ENCODE assay signal across 8 cellular contexts in genomic region chrX:135003876-135004623, GRCh38. TPM values are rescaled to one million over a fixed set of nuclear protein-coding genes. Genes with fewer than 3 reads are reported as not detected.
DNase-seq lines count a peak whose midpoint lies in the region; TF ChIP-seq lines count a peak whose summit lies in the region.

No MANE protein-coding gene starts in this region.

- no peaks in the 10 kb centered on the region for H3K36me3 Mint-ChIP-seq in neural crest cell (ENCODE audit: low read depth)
- H3K36me3 Mint-ChIP-seq in stimulated activated naive CD8-positive, alpha-beta T cell treated with anti-CD3 and anti-CD28 coated beads, Interleukin-15, Interleukin-2, amounts not matched to agents 100 ng/mL and 50 ng/mL, for 24 hours (ENCODE audit: low read depth) = no peaks in the 10 kb centered on the region

- peak; percentile 91 for DNase-seq in Daoy (ENCODE audit: low read depth)
- DNase-seq in H7 = peak; percentile 96
- DNase-seq in MG63 = peak; percentile 82
- peak; percentile 67 to 77 for DNase-seq in SHP77 (lab: John Stamatoyannopoulos, UW)
- DNase-seq in activated gamma-delta T cell treated with Interleukin-2 at 50 U/mL for 16 hours = peak; percentile 84
- peak; percentile 91 for DNase-seq in fibroblast of villous mesenchyme (ENCODE audit: low read depth)
- DNase-seq in neural crest cell (ENCODE audit: low read depth, low spot score) = peak; percentile 88

- H3K4me1 Mint-ChIP-seq in neural crest cell = peaks cover 18% of the 10 kb centered on the region
- H3K4me1 Mint-ChIP-seq in stimulated activated naive CD8-positive, alpha-beta T cell treated with anti-CD3 and anti-CD28 coated beads, Interleukin-15, Interleukin-2, amounts not matched to agents 100 ng/mL and 50 ng/mL, for 24 hours (ENCODE audit: low read depth) = peaks cover 17% of the 10 kb centered on the region

- peak overlapping the region; percentile 28 for H3K27ac Mint-ChIP-seq in neural crest cell (ENCODE audit: unreplicated experiment)
- H3K27ac Mint-ChIP-seq in stimulated activated naive CD8-positive, alpha-beta T cell treated with anti-CD3 and anti-CD28 coated beads, Interleukin-15, Interleukin-2, amounts not matched to agents 100 ng/mL and 50 ng/mL, for 24 hours = peak overlapping the region; percentile 55

- no peaks in the 10 kb centered on the region for H3K27me3 Mint-ChIP-seq in neural crest cell (ENCODE audit: low read depth)
- no peaks in the 10 kb centered on the region for H3K27me3 Mint-ChIP-seq in stimulated activated naive CD8-positive, alpha-beta T cell treated with anti-CD3 and anti-CD28 coated beads, Interleukin-15, Interleukin-2, amounts not matched to agents 100 ng/mL and 50 ng/mL, for 24 hours

- peaks cover 3% of the 10 kb centered on the region for H3K9me3 Mint-ChIP-seq in neural crest cell
- H3K9me3 Mint-ChIP-seq in stimulated activated naive CD8-positive, alpha-beta T cell treated with anti-CD3 and anti-CD28 coated beads, Interleukin-15, Interleukin-2, amounts not matched to agents 100 ng/mL and 50 ng/mL, for 24 hours = no peaks in the 10 kb centered on the region

- peak overlapping the region; percentile 88 for H3K4me3 Mint-ChIP-seq in neural crest cell
- H3K4me3 Mint-ChIP-seq in stimulated activated naive CD8-positive, alpha-beta T cell treated with anti-CD3 and anti-CD28 coated beads, Interleukin-15, Interleukin-2, amounts not matched to agents 100 ng/mL and 50 ng/mL, for 24 hours = peak overlapping the region; percentile 82

- H3K27me3 ChIP-seq in H7 (ENCODE audit: control insufficient read depth, insufficient read depth, low read length) = no peaks in the 10 kb centered on the region
- no peaks in the 10 kb centered on the region for H3K27me3 ChIP-seq in MG63

- H3K9me3 ChIP-seq in MG63 = no peaks in the 10 kb centered on the region

- peak overlapping the region; percentile 54 for H3K4me3 ChIP-seq in H7 (ENCODE audit: insufficient read depth, low read depth, low read length)
- peak overlapping the region; percentile 53 for H3K4me3 ChIP-seq in MG63
- H3K4me3 ChIP-seq in fibroblast of villous mesenchyme (ENCODE audit: low read depth, low read length) = peak overlapping the region; percentile 60

- TF ChIP-seq CTCF in fibroblast of villous mesenchyme (IDR thresholded peaks at IDR 0.05; ENCODE audit: insufficient read depth, low read depth, low read length) (no peak), neural crest cell (conservative IDR thresholded peaks at IDR 0.05) (no peak)

- H3K36me3 ChIP-seq in H7 (replicated peaks; ENCODE audit: control insufficient read depth, insufficient read depth, low read length) (no peaks in the 10 kb centered on the region), MG63 (no peaks in the 10 kb centered on the region)

RNA-seq across cellular contexts. Expression of gene SMIM10, which starts 13.3 kb away (rescaled TPM):
- 2.7 and 3.1 TPM in 2 replicates for total RNA-seq in Daoy (2014; rRNA removed; shearing (Covaris generic))
- total RNA-seq in H7 (2014; rRNA removed; shearing (Covaris generic)) = 2.3 and 3.0 TPM in 2 replicates
- 12.0 and 44.9 TPM in 2 replicates for total RNA-seq in MG63 (2014; rRNA removed; shearing (Covaris generic); ENCODE audit: low replicate concordance)
- 4.3 and 6.8 TPM in 2 replicates for total RNA-seq in fibroblast of villous mesenchyme
- 2.6 and 2.7 TPM in 2 replicates for total RNA-seq in neural crest cell

RNA-seq across cellular contexts. Expression of gene RTL8B, which starts 18.3 kb away (rescaled TPM):
- 2.6 and 3.6 TPM in 2 replicates for total RNA-seq in Daoy (2014; rRNA removed; shearing (Covaris generic))
- total RNA-seq in H7 (2014; rRNA removed; shearing (Covaris generic)) = 6.8 and 10.1 TPM in 2 replicates
- 5.8 and 7.0 TPM in 2 replicates for total RNA-seq in MG63 (2014; rRNA removed; shearing (Covaris generic); ENCODE audit: low replicate concordance)
- total RNA-seq in fibroblast of villous mesenchyme (7.3 and 10.0 TPM in 2 replicates), neural crest cell (26.8 and 28.6 TPM in 2 replicates)

RNA-seq across cellular contexts. Expression of gene RTL8C, which starts 28.1 kb away (rescaled TPM):
- 11.5 and 17.0 TPM in 2 replicates for total RNA-seq in Daoy (2014; rRNA removed; shearing (Covaris generic))
- total RNA-seq in H7 (2014; rRNA removed; shearing (Covaris generic)) = 58.9 and 59.9 TPM in 2 replicates
- total RNA-seq in MG63 (2014; rRNA removed; shearing (Covaris generic); ENCODE audit: low replicate concordance) = 13.3 and 32.0 TPM in 2 replicates
- total RNA-seq in fibroblast of villous mesenchyme (39.3 and 54.8 TPM in 2 replicates), neural crest cell (112 and 119 TPM in 2 replicates)

RNA-seq across cellular contexts. Expression of gene RTL8A, which starts 47.9 kb away (rescaled TPM):
- 1.2 and 9.8 TPM in 2 replicates for total RNA-seq in Daoy (2014; rRNA removed; shearing (Covaris generic))
- 47.9 and 53.7 TPM in 2 replicates for total RNA-seq in H7 (2014; rRNA removed; shearing (Covaris generic))
- 1.4 and 2.4 TPM in 2 replicates for total RNA-seq in MG63 (2014; rRNA removed; shearing (Covaris generic); ENCODE audit: low replicate concordance)
- total RNA-seq in fibroblast of villous mesenchyme (4.7 and 7.1 TPM in 2 replicates), neural crest cell (56.0 and 56.2 TPM in 2 replicates)

Comparison
In these comparisons a context has a peak if more than half of its experiments do, and no peak if none do; other contexts are left out.
1. Peak in every context shown above with its lines: DNase-seq and H3K4me3 ChIP-seq.